Comparison of ENCODE assay signal across 8 cellular contexts in genomic region chr5:132011561-132012384, GRCh38. TPM values are rescaled to one million over a fixed set of nuclear protein-coding genes. Genes with fewer than 3 reads are reported as not detected.
DNase-seq lines count a peak whose midpoint lies in the region; ATAC-seq and TF ChIP-seq lines count a peak whose summit lies in the region.

TSS of gene ACSL6 (minus strand) at chr5:132011658. CDS start at chr5:132011553, 105 bp downstream.

- peak within 1 kb of the TSS; percentile 79 for H3K4me3 Mint-ChIP-seq in activated CD4-positive, alpha-beta T cell treated with anti-CD3 and anti-CD28 coated beads, Interleukin-2, amount 10 ng/mL, durations not matched to agents 24 days and 14 days

- H3K36me3 Mint-ChIP-seq in activated CD4-positive, alpha-beta T cell treated with anti-CD3 and anti-CD28 coated beads, Interleukin-2, amount 10 ng/mL, durations not matched to agents 24 days and 14 days (ENCODE audit: low read depth), result peaks cover 8% of the 10 kb centered on the region

- TF ChIP-seq CTCF in lung (IDR thresholded peaks at IDR 0.05; ENCODE audit: control extremely low read depth, extremely low read depth), result no peak

- H3K27me3 Mint-ChIP-seq in activated CD4-positive, alpha-beta T cell treated with anti-CD3 and anti-CD28 coated beads, Interleukin-2, amount 10 ng/mL, durations not matched to agents 24 days and 14 days, result peaks cover 68% of the 10 kb centered on the region

- intact Hi-C loops in activated CD4-positive, alpha-beta T cell treated with anti-CD3 and anti-CD28 coated beads, Interleukin-2, amount 10 ng/mL, durations not matched to agents 24 days and 14 days (cut with micrococcal nuclease), result loop anchor here (2.0 kb wide), 1 partner anchor 15 kb away; no protein-coding TSS in a partner anchor

- peaks cover 0 to 9% of the 10 kb centered on the region in 2 donors for H3K4me1 ChIP-seq in lung (ENCODE audit: control insufficient read depth in 2 of 2, insufficient read depth in 2 of 2, low read length in 2 of 2)
- H3K4me1 ChIP-seq in subcutaneous abdominal adipose tissue (ENCODE audit: control insufficient read depth in 5 of 5, insufficient read depth in 5 of 5, low read length in 5 of 5), result peaks cover 0 to 16% (median 16%) of the 10 kb centered on the region in 5 donors

- H3K27ac Mint-ChIP-seq in activated CD4-positive, alpha-beta T cell treated with anti-CD3 and anti-CD28 coated beads, Interleukin-2, amount 10 ng/mL, durations not matched to agents 24 days and 14 days, result peak within 1 kb of the TSS; percentile 51

- H3K27me3 ChIP-seq in lung (ENCODE audit: control insufficient read depth, insufficient read depth) (no peaks in the 10 kb centered on the region), subcutaneous abdominal adipose tissue (ENCODE audit: control insufficient read depth in 5 of 5, insufficient read depth in 4 of 5, low read length in 5 of 5) (peaks cover 0 to 28% (median 26%) of the 10 kb centered on the region in 5 donors)

- peak within 1 kb of the TSS; percentile 49 for H3K4me3 ChIP-seq in lung
- H3K4me3 ChIP-seq in subcutaneous abdominal adipose tissue (ENCODE audit: low read depth in 1 of 5, low read length in 5 of 5), result peak within 1 kb of the TSS; percentile 53 to 69 (median 59)

- no peaks in the 10 kb centered on the region for H3K9me3 ChIP-seq in lung (ENCODE audit: control insufficient read depth in 2 of 2, insufficient read depth in 1 of 2, low read length in 1 of 2)
- no peaks in the 10 kb centered on the region for H3K9me3 ChIP-seq in subcutaneous abdominal adipose tissue (ENCODE audit: control insufficient read depth in 5 of 5, low read length in 5 of 5)

- H3K4me1 Mint-ChIP-seq in activated CD4-positive, alpha-beta T cell treated with anti-CD3 and anti-CD28 coated beads, Interleukin-2, amount 10 ng/mL, durations not matched to agents 24 days and 14 days, result peaks cover 46% of the 10 kb centered on the region

- no peaks in the 10 kb centered on the region for H3K36me3 ChIP-seq in lung (ENCODE audit: control insufficient read depth in 2 of 2, insufficient read depth in 2 of 2, low read length in 2 of 2)
- no peaks in the 10 kb centered on the region for H3K36me3 ChIP-seq in subcutaneous abdominal adipose tissue (ENCODE audit: control insufficient read depth in 5 of 5, insufficient read depth in 5 of 5, low read length in 5 of 5)

- H3K9me3 Mint-ChIP-seq in activated CD4-positive, alpha-beta T cell treated with anti-CD3 and anti-CD28 coated beads, Interleukin-2, amount 10 ng/mL, durations not matched to agents 24 days and 14 days, result no peaks in the 10 kb centered on the region

- WGBS in lung, 2 donors, result 4 to 6% methylated on average over 37 to 72 of the region's 72 CpGs

- H3K27ac ChIP-seq in lung (ENCODE audit: low read depth in 1 of 2, low read length in 1 of 2) (no peak within 1 kb of the TSS), subcutaneous abdominal adipose tissue (ENCODE audit: low read depth, low read length) (no peak within 1 kb of the TSS)

- DNase-seq in NCI-H146 (lab: John Stamatoyannopoulos, UW) (peak; percentile 18), NCI-H146 treated with DMSO at 0.1 percent for 48 hours (lab: John Stamatoyannopoulos, UW; ENCODE audit: unreplicated experiment) (no peak), ecto neural progenitor cell (ENCODE audit: low spot score) (peak; percentile 68), lung (ENCODE audit: low spot score) (no peak)
- peak; percentile 87 for DNase-seq in activated CD4-positive, alpha-beta T cell treated with anti-CD3 and anti-CD28 coated beads, Interleukin-2, amount 10 ng/mL, durations not matched to agents 24 days and 14 days

- peak within 1 kb of the TSS in 2 of 5 donors; percentile 33 to 56 for H3K9ac ChIP-seq in subcutaneous abdominal adipose tissue (ENCODE audit: low read length in 5 of 5)

- ATAC-seq in lung (ENCODE audit: insufficient read depth, low FRiP score) (peak; percentile 24), GM19395 (IDR thresholded peaks at IDR 0.05; ENCODE audit: unreplicated experiment) (no peak), GM19397 (IDR thresholded peaks at IDR 0.05; ENCODE audit: unreplicated experiment) (no peak)

RNA-seq across cellular contexts. Expression of gene ACSL6, which starts in this region (rescaled TPM):
- 36.9 and 39.6 TPM in 2 replicates for total RNA-seq in activated CD4-positive, alpha-beta T cell treated with anti-CD3 and anti-CD28 coated beads, Interleukin-2, amount 10 ng/mL, durations not matched to agents 24 days and 14 days
- 1 to 10 TPM in 1 of 2 donors, under 1 TPM in 1; 0.43 to 6.7 TPM for total RNA-seq in lung
- under 1 TPM; 0.10 to 0.33 TPM for polyA plus RNA-seq in lung

Comparison
In these comparisons a context has a peak if more than half of its experiments do, and no peak if none do; other contexts are left out.
1. DNase-seq: peak in NCI-H146 (single experiment), activated CD4-positive, alpha-beta T cell treated with anti-CD3 and anti-CD28 coated beads, Interleukin-2, amount 10 ng/mL, durations not matched to agents 24 days and 14 days (single experiment) and ecto neural progenitor cell (single experiment); none in NCI-H146 treated with DMSO at 0.1 percent for 48 hours (single experiment) and lung (single experiment).